In genomic region chrX:21747523-21747922, GRCh38 we compare ENCODE assay signal across 21 cellular contexts. TPM values are rescaled to one million over a fixed set of nuclear protein-coding genes. Genes with fewer than 3 reads are reported as not detected.
DNase-seq lines count a peak whose midpoint lies in the region; ATAC-seq and TF ChIP-seq lines count a peak whose summit lies in the region.
"Had no signal": no experiment of that assay in that cellular context is flagged by ENCODE, and none has a peak within 500 bp of the region (broad histone marks: within the 10 kb centered on the region; RNA-seq: fewer than 3 reads in every experiment).

No MANE protein-coding gene starts in this region.

- TF ChIP-seq CTCF in fibroblast of pulmonary artery (IDR thresholded peaks at IDR 0.05; ENCODE audit: low read length, missing control alignments), result no peak
- TF ChIP-seq CTCF in mucosa of descending colon (IDR thresholded peaks at IDR 0.05), result no peak

- no peaks in the 10 kb centered on the region for H3K9me3 Mint-ChIP-seq in activated CD4-positive, alpha-beta memory T cell treated with anti-CD3 and anti-CD28 coated beads for 36 hours
- H3K9me3 Mint-ChIP-seq: memory B cell had no signal

- DNase-seq in Ammon's horn (ENCODE audit: low spot score), result peak; percentile 53
- DNase-seq in HAP-1 (ENCODE audit: low spot score in 2 of 2), result peak; percentile 42 to 49
- DNase-seq in fibroblast of pulmonary artery (ENCODE audit: low read depth), result peak; percentile 66
- peak in 2 of 3 donors; percentile 10 to 22 for DNase-seq in mucosa of descending colon
- DNase-seq in NCI-H187 treated with DMSO at 0.1 percent for 48 hours (lab: John Stamatoyannopoulos, UW), result no peak
- no peak for DNase-seq in activated CD4-positive, alpha-beta memory T cell treated with anti-CD3 and anti-CD28 coated beads for 36 hours
- DNase-seq in stimulated activated naive CD4-positive, alpha-beta T cell treated with Interleukin-2 at 50 U/mL for 16 hours (lab: John Stamatoyannopoulos, UW), result no peak
- DNase-seq: activated CD4-positive, CD25-positive, alpha-beta regulatory T cell treated with anti-CD3 and anti-CD28 coated beads, Interleukin-2, amount 50 U/mL, for 72 hours; activated CD8-positive, alpha-beta memory T cell treated with anti-CD3 and anti-CD28 coated beads, Interleukin-2, amount 50 U/mL, for 4 hours; activated naive CD4-positive, alpha-beta T cell treated with anti-CD3 and anti-CD28 coated beads, Interleukin-2, amount 50 U/mL, for 16 hours; AML-193; DMS53; NCI-H524 treated with DMSO at 0.1 percent for 48 hours; RPMI8226; stimulated activated CD4-positive, alpha-beta T cell treated with anti-CD3 and anti-CD28 coated beads, Interleukin-2, amount 100 ng/mL, for 24 hours; trophoblast cell had no signal

- H3K27me3 ChIP-seq in HAP-1 (ENCODE audit: low read depth), result peaks cover 14% of the 10 kb centered on the region

- no peak overlapping the region for H3K4me3 Mint-ChIP-seq in activated CD4-positive, alpha-beta memory T cell treated with anti-CD3 and anti-CD28 coated beads for 36 hours
- H3K4me3 Mint-ChIP-seq: memory B cell had no signal

- in situ Hi-C loops in HAP-1 (cut with MboI; ENCODE audit: low sequenced_read_pairs), result no loop called here

- intact Hi-C loops in mucosa of descending colon (cut with DNase I, micrococcal nuclease), result no loop called here
- intact Hi-C loops in activated CD4-positive, alpha-beta memory T cell treated with anti-CD3 and anti-CD28 coated beads for 36 hours (cut with micrococcal nuclease), result no loop called here

- no peak overlapping the region for H3K27ac Mint-ChIP-seq in activated CD4-positive, alpha-beta memory T cell treated with anti-CD3 and anti-CD28 coated beads for 36 hours
- H3K27ac Mint-ChIP-seq: memory B cell had no signal

- ATAC-seq in mucosa of descending colon (peak; percentile 42), HG02852 (IDR thresholded peaks at IDR 0.05; ENCODE audit: unreplicated experiment) (no peak)

- CTCF ChIA-PET in activated CD4-positive, alpha-beta memory T cell treated with anti-CD3 and anti-CD28 coated beads for 36 hours (lab: Charles Lee), result interaction anchor here (1.3 kb wide), 1 partner anchor 10 kb away, joined by 4 read pairs; the partner anchor contains the start of gene SMPX

- POLR2A ChIA-PET in activated CD4-positive, alpha-beta memory T cell treated with anti-CD3 and anti-CD28 coated beads for 36 hours (lab: Charles Lee), result no interaction called here

- H3K9me3 ChIP-seq in HAP-1 (no peaks in the 10 kb centered on the region), mucosa of descending colon (no peaks in the 10 kb centered on the region)

- H3K4me1 ChIP-seq in HAP-1 (peaks cover 14% of the 10 kb centered on the region), mucosa of descending colon (ENCODE audit: low read depth) (no peaks in the 10 kb centered on the region)

- H3K4me3 ChIP-seq in HAP-1, result no peak overlapping the region
- no peak overlapping the region for H3K4me3 ChIP-seq in fibroblast of pulmonary artery (replicated peaks; ENCODE audit: low read depth, low read length)
- no peak overlapping the region for H3K4me3 ChIP-seq in mucosa of descending colon

- no peaks in the 10 kb centered on the region for H3K4me1 Mint-ChIP-seq in activated CD4-positive, alpha-beta memory T cell treated with anti-CD3 and anti-CD28 coated beads for 36 hours (ENCODE audit: low read depth)
- H3K4me1 Mint-ChIP-seq: memory B cell had no signal

- no peaks in the 10 kb centered on the region for H3K36me3 ChIP-seq in HAP-1 (replicated peaks)
- H3K36me3 ChIP-seq in mucosa of descending colon (ENCODE audit: low read depth), result no peaks in the 10 kb centered on the region

- H3K27me3 Mint-ChIP-seq in activated CD4-positive, alpha-beta memory T cell treated with anti-CD3 and anti-CD28 coated beads for 36 hours, result peaks cover 1% of the 10 kb centered on the region

- no peaks in the 10 kb centered on the region for H3K36me3 Mint-ChIP-seq in activated CD4-positive, alpha-beta memory T cell treated with anti-CD3 and anti-CD28 coated beads for 36 hours
- H3K36me3 Mint-ChIP-seq: memory B cell had no signal

RNA-seq across cellular contexts. Expression of gene SMPX, which starts 10.4 kb away (rescaled TPM):
- total RNA-seq in mucosa of descending colon, result 10 to 100 TPM in 1 of 3 donors, under 1 TPM in 1, not detected in 1; 0.65 to 11.8 TPM
- total RNA-seq in activated CD4-positive, alpha-beta memory T cell treated with anti-CD3 and anti-CD28 coated beads for 36 hours, result not detected
- total RNA-seq: bronchial epithelial cell; posterior vena cava; T-helper 1 cell treated with Interleukin-12 subunit alpha and Interleukin-12 subunit beta and Interleukin-4 antibody, amounts not matched to agents 30 ng/mL and 1 ng/mL, for 36 hours had no signal

Comparison
In these comparisons a context has a peak if more than half of its experiments do, and no peak if none do; other contexts are left out.
1. DNase-seq: peak in Ammon's horn (single experiment), HAP-1 (2 of 2), fibroblast of pulmonary artery (single experiment) and mucosa of descending colon (2 of 3); none in NCI-H187 treated with DMSO at 0.1 percent for 48 hours (single experiment), activated CD4-positive, alpha-beta memory T cell treated with anti-CD3 and anti-CD28 coated beads for 36 hours (single experiment) and stimulated activated naive CD4-positive, alpha-beta T cell treated with Interleukin-2 at 50 U/mL for 16 hours (single experiment).